In the genomic region with DNA sequence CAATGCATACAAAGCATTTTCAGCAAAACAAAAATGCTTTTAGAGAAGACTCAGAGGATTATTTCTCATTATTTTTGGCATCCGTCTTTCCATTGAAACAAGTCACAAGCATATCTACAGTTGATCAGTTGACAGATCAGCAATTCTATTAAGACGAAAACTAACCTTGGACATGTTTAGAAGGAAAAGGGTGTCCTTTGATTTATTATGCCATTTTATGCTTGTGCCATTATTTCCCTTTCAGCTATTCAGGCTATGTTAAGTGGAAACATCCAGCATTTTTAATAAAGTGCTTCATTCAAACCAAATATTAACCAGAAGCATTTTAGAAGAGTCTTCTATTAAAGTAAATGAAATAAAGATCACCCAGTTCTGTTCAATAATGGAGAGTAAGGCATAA, we compare ENCODE assay signal across 28 cellular contexts.
"Had no signal": no experiment of that assay in that cellular context is flagged by ENCODE, and none has a peak within 500 bp of the region (broad histone marks: within the 10 kb centered on the region; RNA-seq: fewer than 3 reads in every experiment).

No MANE protein-coding gene starts in this region.

- DNase-seq: colonic mucosa; cortex of kidney; dermis blood vessel endothelial cell; dorsolateral prefrontal cortex; effector CD4-positive, alpha-beta T cell; effector CD8-positive, alpha-beta T cell; effector memory CD4-positive, alpha-beta T cell; effector memory CD8-positive, alpha-beta T cell; endodermal cell; erythroblast; esophagus squamous epithelium; foreskin fibroblast; foreskin keratinocyte; foreskin melanocyte; gastrocnemius medialis; glutamatergic neuron; head of caudate nucleus; heart left ventricle; heart right ventricle had no signal

- ATAC-seq: effector memory CD8-positive, alpha-beta T cell; esophagus mucosa; foreskin keratinocyte; gastrocnemius medialis; gastroesophageal sphincter; heart left ventricle; heart right ventricle had no signal

- H3K4me3 ChIP-seq: colonic mucosa, coronary artery, dorsolateral prefrontal cortex, esophagus muscularis mucosa, esophagus squamous epithelium, gastrocnemius medialis, gastroesophageal sphincter, heart left ventricle, heart right ventricle had no signal

- H3K4me1 ChIP-seq: colonic mucosa, esophagus squamous epithelium, foreskin keratinocyte, gastrocnemius medialis, gastroesophageal sphincter, heart left ventricle, heart right ventricle had no signal

- H3K36me3 ChIP-seq: colonic mucosa, esophagus muscularis mucosa, esophagus squamous epithelium, gastrocnemius medialis, gastroesophageal sphincter, heart left ventricle, heart right ventricle had no signal

- H3K27me3 ChIP-seq: colonic mucosa, dorsolateral prefrontal cortex, esophagus muscularis mucosa, esophagus squamous epithelium, foreskin keratinocyte, gastrocnemius medialis, gastroesophageal sphincter, heart left ventricle, heart right ventricle had no signal

- H3K9me3 ChIP-seq: colonic mucosa, esophagus muscularis mucosa, esophagus squamous epithelium, gastrocnemius medialis, gastroesophageal sphincter, heart left ventricle had no signal

- H3K27ac ChIP-seq: colonic mucosa, coronary artery, dorsolateral prefrontal cortex, epithelial cell of prostate, esophagus muscularis mucosa, esophagus squamous epithelium, foreskin keratinocyte, gastrocnemius medialis, gastroesophageal sphincter, heart left ventricle, heart right ventricle had no signal

- FAIRE-seq: colon, endometrium, endothelial cell of umbilical vein, frontal cortex had no signal
